In the genomic region with DNA sequence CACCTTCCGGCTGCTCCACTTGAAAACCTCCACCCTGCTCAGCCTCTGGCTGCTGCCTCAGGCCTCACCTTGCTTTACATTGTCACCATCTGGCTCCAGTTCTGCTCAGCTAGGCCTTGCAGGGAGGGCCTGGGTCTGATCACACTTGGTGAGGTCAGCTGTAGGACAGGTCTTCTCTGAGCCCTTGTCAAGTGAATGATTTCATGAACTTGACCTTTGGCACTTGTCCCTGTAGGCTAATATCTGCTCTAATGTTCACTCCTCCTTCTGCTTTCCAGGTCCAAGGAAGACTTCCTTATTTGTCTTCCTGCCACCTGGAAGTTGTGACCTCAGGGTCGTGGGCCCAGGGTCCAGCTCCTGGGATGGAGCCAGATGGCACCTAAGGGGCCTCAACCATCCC, we compare ENCODE assay signal across 18 cellular contexts. TPM values are rescaled to one million over a fixed set of nuclear protein-coding genes. Genes with fewer than 3 reads are reported as not detected.
DNase-seq lines count a peak whose midpoint lies in the region; ATAC-seq and TF ChIP-seq lines count a peak whose summit lies in the region.
"Had no signal": no experiment of that assay in that cellular context is flagged by ENCODE, and none has a peak within 500 bp of the region (broad histone marks: within the 10 kb centered on the region; RNA-seq: fewer than 3 reads in every experiment).

No MANE protein-coding gene starts in this region.

- no peak overlapping the region for H4K91ac ChIP-seq in neuronal stem cell (ENCODE audit: low read depth, low read length, poor library complexity)

- H2BK5ac ChIP-seq in neuronal stem cell (ENCODE audit: low read length), result no peak overlapping the region

- H3K18ac ChIP-seq in neuronal stem cell (ENCODE audit: low read length), result peak overlapping the region; percentile 82

- no peak overlapping the region for H2BK15ac ChIP-seq in neuronal stem cell (ENCODE audit: low read length)

- H3K27ac ChIP-seq in RWPE2 (ENCODE audit: poor library complexity, severe bottlenecking) (peak overlapping the region; percentile 4), neuronal stem cell (replicated peaks; ENCODE audit: low read length) (no peak overlapping the region)

- H3K27me3 Mint-ChIP-seq in endothelial cell (ENCODE audit: unreplicated experiment), result peaks cover 8% of the 10 kb centered on the region
- peaks cover 0 to 7% of the 10 kb centered on the region in 2 donors for H3K27me3 Mint-ChIP-seq in effector memory CD8-positive, alpha-beta T cell
- peaks cover 5% of the 10 kb centered on the region for H3K27me3 Mint-ChIP-seq in activated T-cell treated with anti-CD3 and anti-CD28 coated beads, Interleukin-2, amount 50 U/mL, for 24 hours

- no peak overlapping the region for H3K4me2 ChIP-seq in neuronal stem cell (ENCODE audit: insufficient read depth, low read length, poor library complexity, severe bottlenecking)
- H3K4me2 ChIP-seq: GM23338 had no signal

- DNase-seq in RWPE2 (ENCODE audit: low spot score), result no peak
- no peak for DNase-seq in endothelial cell (ENCODE audit: low spot score)
- DNase-seq in neuronal stem cell (ENCODE audit: low spot score), result no peak
- no peak for DNase-seq in activated CD8-positive, alpha-beta memory T cell treated with anti-CD3 and anti-CD28 coated beads, Interleukin-2, amount 50 U/mL, for 4 hours
- no peak for DNase-seq in effector memory CD8-positive, alpha-beta T cell
- DNase-seq in activated T-cell treated with anti-CD3 and anti-CD28 coated beads, Interleukin-2, amount 50 U/mL, for 24 hours, result no peak
- DNase-seq: CD4-positive, alpha-beta T cell; DMS153; EL; HCEC 1CT; NCI-H1092 treated with DMSO at 0.1 percent for 48 hours; NCI-H2081 treated with DMSO at 0.1 percent for 48 hours; NCI-H748 treated with DMSO at 0.1 percent for 48 hours; OCI-M1; SHP77 treated with DMSO at 0.1 percent for 48 hours had no signal

- H3K27ac Mint-ChIP-seq in endothelial cell (ENCODE audit: unreplicated experiment), result no peak overlapping the region
- no peak overlapping the region for H3K27ac Mint-ChIP-seq in effector memory CD8-positive, alpha-beta T cell
- no peak overlapping the region for H3K27ac Mint-ChIP-seq in activated T-cell treated with anti-CD3 and anti-CD28 coated beads, Interleukin-2, amount 50 U/mL, for 24 hours
- H3K27ac Mint-ChIP-seq: CD4-positive, alpha-beta T cell; GM23338 had no signal

- no peak overlapping the region for H3K23ac ChIP-seq in neuronal stem cell (ENCODE audit: low read depth, low read length, poor library complexity)

- no peak overlapping the region for H4K8ac ChIP-seq in neuronal stem cell (ENCODE audit: low read depth, low read length)

- H3K36me3 ChIP-seq in RWPE2 (ENCODE audit: low read depth), result peaks cover 95% of the 10 kb centered on the region
- peaks cover 26 to 70% of the 10 kb centered on the region in 2 donors for H3K36me3 ChIP-seq in neuronal stem cell (replicated peaks in 1 of 2; ENCODE audit: control insufficient read depth in 2 of 2, insufficient read depth in 2 of 2, low read length in 2 of 2)

- H2AFZ ChIP-seq in neuronal stem cell (ENCODE audit: low read length), result no peak overlapping the region
- H2AFZ ChIP-seq: GM23338 had no signal

- no peak overlapping the region for H3K14ac ChIP-seq in neuronal stem cell (ENCODE audit: low read length)

- H3K4me3 ChIP-seq in RWPE2 (ENCODE audit: severe bottlenecking) (no peak overlapping the region), neuronal stem cell (ENCODE audit: low read length in 2 of 2) (no peak overlapping the region)
- H3K4me3 ChIP-seq: GM23338 had no signal

- WGBS in neuronal stem cell (ENCODE audit: extremely low coverage in 2 of 2, insufficient read length in 2 of 2, insufficient replicate concordance in 1 of 2), 2 donors, result no CpG with 5 or more reads among the region's 2 CpGs

- H3K9me3 Mint-ChIP-seq in endothelial cell (ENCODE audit: unreplicated experiment), result no peaks in the 10 kb centered on the region
- H3K9me3 Mint-ChIP-seq in effector memory CD8-positive, alpha-beta T cell, result no peaks in the 10 kb centered on the region
- H3K9me3 Mint-ChIP-seq in activated T-cell treated with anti-CD3 and anti-CD28 coated beads, Interleukin-2, amount 50 U/mL, for 24 hours, result no peaks in the 10 kb centered on the region
- H3K9me3 Mint-ChIP-seq: CD4-positive, alpha-beta T cell; GM23338 had no signal

- H3K27me3 ChIP-seq in RWPE2 (ENCODE audit: insufficient read depth, poor library complexity, severe bottlenecking) (no peaks in the 10 kb centered on the region), neuronal stem cell (ENCODE audit: control insufficient read depth in 3 of 3, insufficient read depth in 3 of 3, low read depth in 1 of 3, low read length in 3 of 3) (no peaks in the 10 kb centered on the region)

- no peak overlapping the region for H3K4ac ChIP-seq in neuronal stem cell (ENCODE audit: low read length)

- peaks cover 3% of the 10 kb centered on the region for H3K4me1 Mint-ChIP-seq in endothelial cell (ENCODE audit: unreplicated experiment)
- H3K4me1 Mint-ChIP-seq in effector memory CD8-positive, alpha-beta T cell (ENCODE audit: low read depth in 2 of 2), result peaks cover 10 to 23% of the 10 kb centered on the region in 2 donors
- no peaks in the 10 kb centered on the region for H3K4me1 Mint-ChIP-seq in activated T-cell treated with anti-CD3 and anti-CD28 coated beads, Interleukin-2, amount 50 U/mL, for 24 hours (ENCODE audit: low read depth)

- peaks cover 28% of the 10 kb centered on the region for H3K36me3 Mint-ChIP-seq in endothelial cell (ENCODE audit: low read depth, unreplicated experiment)
- H3K36me3 Mint-ChIP-seq in effector memory CD8-positive, alpha-beta T cell (ENCODE audit: insufficient read depth), result peaks cover 7% of the 10 kb centered on the region
- no peaks in the 10 kb centered on the region for H3K36me3 Mint-ChIP-seq in activated T-cell treated with anti-CD3 and anti-CD28 coated beads, Interleukin-2, amount 50 U/mL, for 24 hours (ENCODE audit: low read depth)

- H3K9me3 ChIP-seq in RWPE2 (ENCODE audit: severe bottlenecking), result no peaks in the 10 kb centered on the region
- H3K9me3 ChIP-seq in neuronal stem cell (replicated peaks in 1 of 2; ENCODE audit: control insufficient read depth in 2 of 2, insufficient read depth in 1 of 2, low read depth in 1 of 2, low read length in 2 of 2), result peaks cover 0 to 2% of the 10 kb centered on the region in 2 donors

- ATAC-seq in RWPE2 (ENCODE audit: low read depth), result no peak
- ATAC-seq in effector memory CD8-positive, alpha-beta T cell (replicated peaks), result no peak
- no peak for ATAC-seq in GM18502 (IDR thresholded peaks at IDR 0.05; ENCODE audit: poor library complexity, unreplicated experiment)
- ATAC-seq: GM23338, SK-N-SH treated with all-trans-retinoic acid at 6 μM for 48 hours had no signal

- H3K4me1 ChIP-seq in RWPE2 (ENCODE audit: insufficient read depth, poor library complexity, severe bottlenecking), result no peaks in the 10 kb centered on the region
- H3K4me1 ChIP-seq in neuronal stem cell (ENCODE audit: control insufficient read depth in 2 of 2, insufficient read depth in 1 of 2, low read depth in 1 of 2, low read length in 2 of 2), result peaks cover 8 to 27% of the 10 kb centered on the region in 2 donors

- H2BK120ac ChIP-seq in neuronal stem cell (ENCODE audit: low read depth, low read length), result no peak overlapping the region

- H3K4me3 Mint-ChIP-seq in endothelial cell (ENCODE audit: unreplicated experiment), result peak overlapping the region; percentile 29
- H3K4me3 Mint-ChIP-seq in effector memory CD8-positive, alpha-beta T cell, result no peak overlapping the region
- no peak overlapping the region for H3K4me3 Mint-ChIP-seq in activated T-cell treated with anti-CD3 and anti-CD28 coated beads, Interleukin-2, amount 50 U/mL, for 24 hours
- H3K4me3 Mint-ChIP-seq: CD4-positive, alpha-beta T cell; GM23338 had no signal

- no peak overlapping the region for H2BK12ac ChIP-seq in neuronal stem cell (ENCODE audit: low read length)

- H3K9ac ChIP-seq in neuronal stem cell (ENCODE audit: low read depth, low read length, poor library complexity), result no peak overlapping the region

- H3K79me1 ChIP-seq in neuronal stem cell (ENCODE audit: low read depth, low read length), result peaks cover 7% of the 10 kb centered on the region

- peak overlapping the region; percentile 60 for H2AK5ac ChIP-seq in neuronal stem cell (ENCODE audit: low read depth, low read length)

- no peak for TF ChIP-seq CTCF in RWPE2 (IDR thresholded peaks at IDR 0.05; ENCODE audit: poor library complexity, severe bottlenecking)
- no peak for TF ChIP-seq CTCF in endothelial cell (IDR thresholded peaks at IDR 0.05; ENCODE audit: unreplicated experiment)

RNA-seq across cellular contexts. Expression of a gene that starts 41.4 kb away (rescaled TPM):
- 145 TPM for total RNA-seq in endothelial cell (ENCODE audit: unreplicated experiment)
- 62.9 TPM for polyA plus RNA-seq in neuronal stem cell (2013, experiment 1 of 2)
- polyA plus RNA-seq in neuronal stem cell (2013, experiment 2 of 2), result 64.0 TPM
